In the genomic region with DNA sequence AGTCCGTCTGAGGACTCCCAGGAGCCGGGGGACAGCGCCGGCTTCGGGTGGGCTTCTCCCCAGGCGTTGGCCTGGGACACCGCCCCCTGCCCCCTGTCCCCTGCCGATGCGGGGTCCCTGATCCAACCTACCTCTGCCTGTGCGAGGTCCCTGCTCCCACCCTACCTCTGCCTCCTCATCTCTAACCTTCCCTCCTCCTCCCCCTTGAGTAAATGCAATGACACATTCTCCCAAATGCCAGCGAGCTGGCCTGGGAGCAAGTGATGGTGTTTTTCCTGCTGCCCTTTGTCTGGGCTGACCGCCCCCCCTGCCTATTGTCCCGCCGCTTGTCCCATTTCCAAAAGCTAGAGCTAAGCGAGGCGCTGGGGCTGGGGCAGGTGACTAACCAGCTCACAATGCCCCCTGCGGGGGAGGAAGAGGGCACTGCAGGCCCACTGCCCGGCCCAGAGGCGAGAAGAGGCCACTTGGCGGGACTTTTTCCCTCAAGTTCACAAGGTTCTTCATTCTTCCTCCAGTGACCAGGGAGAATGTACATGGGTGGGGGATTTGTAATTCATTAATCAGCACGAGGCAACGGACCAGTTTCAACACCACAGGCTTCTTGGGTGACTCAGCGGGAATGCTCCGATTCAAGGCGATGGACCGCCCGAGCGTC, we compare ENCODE assay signal across 8 cellular contexts. TPM values are rescaled to one million over a fixed set of nuclear protein-coding genes. Genes with fewer than 3 reads are reported as not detected.
DNase-seq lines count a peak whose midpoint lies in the region; ATAC-seq and TF ChIP-seq lines count a peak whose summit lies in the region.

No MANE protein-coding gene starts in this region.

- H3K4me1 Mint-ChIP-seq in activated T-helper 2 cell treated with anti-CD3 and anti-CD28 coated beads, Interferon-gamma antibody, Interleukin-2, Interleukin-4, amounts not matched to agents 10 μg/mL and 5 μg/mL and 100 μg/mL, durations not matched to agents 14 hours and 24 hours and 36 hours (ENCODE audit: low read depth): peaks cover 31% of the 10 kb centered on the region
- peaks cover 48% of the 10 kb centered on the region for H3K4me1 Mint-ChIP-seq in neural progenitor cell

- H3K27ac Mint-ChIP-seq in activated T-helper 2 cell treated with anti-CD3 and anti-CD28 coated beads, Interferon-gamma antibody, Interleukin-2, Interleukin-4, amounts not matched to agents 10 μg/mL and 5 μg/mL and 100 μg/mL, durations not matched to agents 14 hours and 24 hours and 36 hours: peak overlapping the region; percentile 85
- peak overlapping the region; percentile 59 for H3K27ac Mint-ChIP-seq in neural progenitor cell

- peak; percentile 57 for DNase-seq in A673 (ENCODE audit: low spot score)
- no peak for DNase-seq in GM12864 (ENCODE audit: low read depth)
- peak; percentile 54 for DNase-seq in NCI-H510A treated with DMSO at 0.1 percent for 48 hours (lab: John Stamatoyannopoulos, UW)
- no peak for DNase-seq in activated T-helper 2 cell treated with anti-CD3 and anti-CD28 coated beads, Interferon-gamma antibody, Interleukin-2, Interleukin-4, amounts not matched to agents 10 μg/mL and 5 μg/mL and 100 μg/mL, durations not matched to agents 14 hours and 24 hours and 36 hours (ENCODE audit: low spot score)
- DNase-seq in foreskin keratinocyte: peak in 1 of 2 donors; percentile 80
- DNase-seq in neural progenitor cell (ENCODE audit: low spot score): peak; percentile 89
- no peak for DNase-seq in NCI-H2029 (lab: John Stamatoyannopoulos, UW)

- CTCF ChIA-PET in A673 (lab: Charles Lee): interaction anchor here (0.7 to 1.7 kb wide), 4 partner anchors 17 to 28 kb away, joined by 4 to 18 read pairs (median 8); a partner anchor contains a TSS

- peak overlapping the region; percentile 92 for H3K4me2 ChIP-seq in neural progenitor cell

- H3K9me3 Mint-ChIP-seq in activated T-helper 2 cell treated with anti-CD3 and anti-CD28 coated beads, Interferon-gamma antibody, Interleukin-2, Interleukin-4, amounts not matched to agents 10 μg/mL and 5 μg/mL and 100 μg/mL, durations not matched to agents 14 hours and 24 hours and 36 hours: no peaks in the 10 kb centered on the region
- no peaks in the 10 kb centered on the region for H3K9me3 Mint-ChIP-seq in neural progenitor cell

- peak; percentile 53 for ATAC-seq in foreskin keratinocyte
- ATAC-seq in GM21526 (IDR thresholded peaks at IDR 0.05; ENCODE audit: low FRiP score, unreplicated experiment): no peak

- no peak overlapping the region for H3K9ac ChIP-seq in neural progenitor cell

- H3K36me3 ChIP-seq in A673 (ENCODE audit: insufficient read depth, low read length, poor library complexity, severe bottlenecking) (no peaks in the 10 kb centered on the region), neural progenitor cell (no peaks in the 10 kb centered on the region)

- no peak overlapping the region for H2AFZ ChIP-seq in neural progenitor cell (replicated peaks)

- peaks cover 36% of the 10 kb centered on the region for H3K4me1 ChIP-seq in A673 (ENCODE audit: insufficient read depth, low read length, poor library complexity, severe bottlenecking)
- peaks cover 11% of the 10 kb centered on the region for H3K4me1 ChIP-seq in foreskin keratinocyte
- H3K4me1 ChIP-seq in neural progenitor cell: peaks cover 52% of the 10 kb centered on the region

- H3K9me3 ChIP-seq in A673 (ENCODE audit: low read depth, low read length, poor library complexity, severe bottlenecking) (no peaks in the 10 kb centered on the region), neural progenitor cell (ENCODE audit: low read depth) (no peaks in the 10 kb centered on the region)

- peaks cover 16% of the 10 kb centered on the region for H4K20me1 ChIP-seq in neural progenitor cell (ENCODE audit: low read depth)

- POLR2A ChIA-PET in A673 (lab: Charles Lee; ENCODE audit: low non-redundant PET): interaction anchor here (0.5 kb wide), 1 partner anchor 13 kb away, joined by 5 read pairs; no protein-coding TSS in a partner anchor

- no TSS peak for BruUV-seq in A673 (replicated peaks; lab: Mats Ljungman, UMichigan)

- peak overlapping the region; percentile 89 for H3K4me3 Mint-ChIP-seq in activated T-helper 2 cell treated with anti-CD3 and anti-CD28 coated beads, Interferon-gamma antibody, Interleukin-2, Interleukin-4, amounts not matched to agents 10 μg/mL and 5 μg/mL and 100 μg/mL, durations not matched to agents 14 hours and 24 hours and 36 hours (ENCODE audit: low read depth)
- peak overlapping the region; percentile 85 for H3K4me3 Mint-ChIP-seq in neural progenitor cell

- TF ChIP-seq CTCF in A673 (conservative IDR thresholded peaks at IDR 0.05; ENCODE audit: low read depth, low read length) (peak; percentile 35; the same call in 1 of the 2 replicates), GM12864 (IDR thresholded peaks at IDR 0.05; ENCODE audit: low read depth, low read length, missing control alignments) (peak; percentile 56), foreskin keratinocyte (conservative IDR thresholded peaks at IDR 0.05) (peak; percentile 38), neural progenitor cell (IDR thresholded peaks at IDR 0.05) (peak; percentile 55)

- H3K27me3 ChIP-seq in A673 (replicated peaks; ENCODE audit: insufficient read depth, low read depth, low read length, poor library complexity) (no peaks in the 10 kb centered on the region), foreskin keratinocyte (no peaks in the 10 kb centered on the region), neural progenitor cell (peaks cover 85% of the 10 kb centered on the region)

- H3K79me2 ChIP-seq in neural progenitor cell (ENCODE audit: low read depth): no peaks in the 10 kb centered on the region

- intact Hi-C loops in A673 (cut with micrococcal nuclease; ENCODE audit: unreplicated experiment): no loop called here
- intact Hi-C loops in activated T-helper 2 cell treated with anti-CD3 and anti-CD28 coated beads, Interferon-gamma antibody, Interleukin-2, Interleukin-4, amounts not matched to agents 10 μg/mL and 5 μg/mL and 100 μg/mL, durations not matched to agents 14 hours and 24 hours and 36 hours (cut with micrococcal nuclease): loop anchor here (1.0 kb wide), 1 partner anchor 21 kb away; a partner anchor contains a TSS

- peaks cover 4% of the 10 kb centered on the region for H3K36me3 Mint-ChIP-seq in activated T-helper 2 cell treated with anti-CD3 and anti-CD28 coated beads, Interferon-gamma antibody, Interleukin-2, Interleukin-4, amounts not matched to agents 10 μg/mL and 5 μg/mL and 100 μg/mL, durations not matched to agents 14 hours and 24 hours and 36 hours (ENCODE audit: low read depth)
- H3K36me3 Mint-ChIP-seq in neural progenitor cell: no peaks in the 10 kb centered on the region

- H3F3A ChIP-seq in neural progenitor cell (ENCODE audit: low read depth): peaks cover 46% of the 10 kb centered on the region

- H3K4me3 ChIP-seq in A673 (ENCODE audit: low read depth, low read length, poor library complexity, severe bottlenecking) (peak overlapping the region; percentile 74), GM12864 (ENCODE audit: low read depth, low read length) (peak overlapping the region; percentile 16; the same call in 1 of the 2 replicates), neural progenitor cell (peak overlapping the region; percentile 88)

- H3K27me3 Mint-ChIP-seq in activated T-helper 2 cell treated with anti-CD3 and anti-CD28 coated beads, Interferon-gamma antibody, Interleukin-2, Interleukin-4, amounts not matched to agents 10 μg/mL and 5 μg/mL and 100 μg/mL, durations not matched to agents 14 hours and 24 hours and 36 hours (ENCODE audit: low read depth): peaks cover 54% of the 10 kb centered on the region
- peaks cover 23% of the 10 kb centered on the region for H3K27me3 Mint-ChIP-seq in neural progenitor cell (ENCODE audit: insufficient read depth, low read depth)

- no peak overlapping the region for H3K27ac ChIP-seq in A673 (ENCODE audit: low read depth, low read length, poor library complexity, severe bottlenecking)
- H3K27ac ChIP-seq in foreskin keratinocyte: peak overlapping the region; percentile 87
- no peak overlapping the region for H3K27ac ChIP-seq in neural progenitor cell

RNA-seq across cellular contexts. Expression of a gene that starts 0.6 kb away (rescaled TPM):
- total RNA-seq in A673 (2021) (0.69 and 0.87 TPM in 2 replicates), foreskin keratinocyte (1.6 and 1.9 TPM in 2 replicates), neural progenitor cell (ENCODE audit: low replicate concordance) (2.0 and 3.7 TPM in 2 replicates)
- total RNA-seq in activated T-helper 2 cell treated with anti-CD3 and anti-CD28 coated beads, Interferon-gamma antibody, Interleukin-2, Interleukin-4, amounts not matched to agents 10 μg/mL and 5 μg/mL and 100 μg/mL, durations not matched to agents 14 hours and 24 hours and 36 hours: 2.9 and 3.0 TPM in 2 replicates
- polyA plus RNA-seq in foreskin keratinocyte: 1.9 and 2.2 TPM in 2 replicates

RNA-seq across cellular contexts. Expression of a gene that starts 17.7 kb away (rescaled TPM):
- 43.0 and 55.0 TPM in 2 replicates for total RNA-seq in A673 (2021)
- total RNA-seq in activated T-helper 2 cell treated with anti-CD3 and anti-CD28 coated beads, Interferon-gamma antibody, Interleukin-2, Interleukin-4, amounts not matched to agents 10 μg/mL and 5 μg/mL and 100 μg/mL, durations not matched to agents 14 hours and 24 hours and 36 hours: 32.1 and 34.1 TPM in 2 replicates
- total RNA-seq in foreskin keratinocyte: 9.2 and 10.0 TPM in 2 replicates
- polyA plus RNA-seq in foreskin keratinocyte: 13.4 and 14.1 TPM in 2 replicates
- 10.4 and 37.5 TPM in 2 replicates for total RNA-seq in neural progenitor cell (ENCODE audit: low replicate concordance)

RNA-seq across cellular contexts. Expression of a gene that starts 20.7 kb away (rescaled TPM):
- total RNA-seq in A673 (2021) (13.2 and 14.3 TPM in 2 replicates), foreskin keratinocyte (41.5 and 50.5 TPM in 2 replicates), neural progenitor cell (ENCODE audit: low replicate concordance) (1.1 and 17.8 TPM in 2 replicates)
- 41.1 and 50.1 TPM in 2 replicates for total RNA-seq in activated T-helper 2 cell treated with anti-CD3 and anti-CD28 coated beads, Interferon-gamma antibody, Interleukin-2, Interleukin-4, amounts not matched to agents 10 μg/mL and 5 μg/mL and 100 μg/mL, durations not matched to agents 14 hours and 24 hours and 36 hours
- 83.2 and 107 TPM in 2 replicates for polyA plus RNA-seq in foreskin keratinocyte

RNA-seq across cellular contexts. Expression of a gene that starts 27.6 kb away (rescaled TPM):
- total RNA-seq in A673 (2021) (239 TPM in 2 replicates), foreskin keratinocyte (205 and 207 TPM in 2 replicates), neural progenitor cell (ENCODE audit: low replicate concordance) (102 and 189 TPM in 2 replicates)
- total RNA-seq in activated T-helper 2 cell treated with anti-CD3 and anti-CD28 coated beads, Interferon-gamma antibody, Interleukin-2, Interleukin-4, amounts not matched to agents 10 μg/mL and 5 μg/mL and 100 μg/mL, durations not matched to agents 14 hours and 24 hours and 36 hours: 250 and 262 TPM in 2 replicates
- polyA plus RNA-seq in foreskin keratinocyte: 235 and 239 TPM in 2 replicates

RNA-seq across cellular contexts. Expression of a gene that starts 29.8 kb away (rescaled TPM):
- not detected in 2 replicates for total RNA-seq in A673 (2021)
- 112 and 118 TPM in 2 replicates for total RNA-seq in activated T-helper 2 cell treated with anti-CD3 and anti-CD28 coated beads, Interferon-gamma antibody, Interleukin-2, Interleukin-4, amounts not matched to agents 10 μg/mL and 5 μg/mL and 100 μg/mL, durations not matched to agents 14 hours and 24 hours and 36 hours
- total RNA-seq in foreskin keratinocyte: not detected in 2 replicates
- polyA plus RNA-seq in foreskin keratinocyte: not detected in 2 replicates
- 0.15 and 1.1 TPM in 2 replicates for total RNA-seq in neural progenitor cell (ENCODE audit: low replicate concordance)

Comparison
In these comparisons a context has a peak if more than half of its experiments do, and no peak if none do; other contexts are left out.
1. DNase-seq: peak in A673 (single experiment), NCI-H510A treated with DMSO at 0.1 percent for 48 hours (single experiment) and neural progenitor cell (single experiment); none in GM12864 (single experiment), activated T-helper 2 cell treated with anti-CD3 and anti-CD28 coated beads, Interferon-gamma antibody, Interleukin-2, Interleukin-4, amounts not matched to agents 10 μg/mL and 5 μg/mL and 100 μg/mL, durations not matched to agents 14 hours and 24 hours and 36 hours (single experiment) and NCI-H2029 (single experiment).
2. H3K4me3 ChIP-seq: peak in every context shown above with its lines; median percentile 88 in neural progenitor cell; 74 in A673; 16 in GM12864.
3. Peak in every context shown above with its lines, with median percentiles within 50 percentile points of each other: CTCF ChIP-seq.